18 cellular contexts compared by ENCODE assay signal in the genomic region with DNA sequence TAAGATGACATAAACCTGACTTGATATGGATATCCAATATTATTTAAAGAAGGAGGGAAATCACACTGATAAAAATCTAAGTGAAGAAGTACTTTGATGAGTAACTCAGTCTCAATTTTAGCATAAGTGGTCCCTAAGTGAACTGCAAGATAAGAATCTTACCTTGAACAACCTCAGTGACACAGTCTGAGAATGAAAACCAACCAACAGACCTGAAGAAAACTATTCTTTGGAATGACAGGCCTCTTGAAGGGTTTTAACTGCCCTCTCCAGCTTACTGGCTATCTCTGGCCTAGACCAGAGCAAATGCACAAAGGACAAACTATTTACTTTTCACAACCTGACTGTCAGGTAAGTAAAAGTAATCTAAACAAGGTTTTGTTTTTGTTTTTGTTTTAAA.
"Had no signal": no experiment of that assay in that cellular context is flagged by ENCODE, and none has a peak within 500 bp of the region (broad histone marks: within the 10 kb centered on the region; RNA-seq: fewer than 3 reads in every experiment).

No MANE protein-coding gene starts in this region.

- H3K4me1 ChIP-seq: ascending aorta, colonic mucosa had no signal

- H3K4me3 ChIP-seq: ascending aorta, colonic mucosa, lower lobe of right lung, smooth muscle cell had no signal

- H3K4me1 Mint-ChIP-seq: central memory CD8-positive, alpha-beta T cell; mesothelial cell of epicardium had no signal

- H3K4me2 ChIP-seq: smooth muscle cell had no signal

- H3K27ac ChIP-seq: ascending aorta, colonic mucosa, lower lobe of right lung had no signal

- H3K9me3 Mint-ChIP-seq: central memory CD8-positive, alpha-beta T cell; mesothelial cell of epicardium; natural killer cell treated with Interleukin-12 subunit alpha and Interleukin-12 subunit beta and Interleukin-15 and Interleukin-18, amount 100 ng/mL, for 72 hours had no signal

- H3K36me3 ChIP-seq: ascending aorta, colonic mucosa had no signal

- H3K9me3 ChIP-seq: ascending aorta, colonic mucosa, lower lobe of right lung had no signal

- H3K27ac Mint-ChIP-seq: mesothelial cell of epicardium; natural killer cell treated with Interleukin-12 subunit alpha and Interleukin-12 subunit beta and Interleukin-15 and Interleukin-18, amount 100 ng/mL, for 72 hours had no signal

- ATAC-seq: left colon; natural killer cell treated with Interleukin-12 subunit alpha and Interleukin-12 subunit beta and Interleukin-15 and Interleukin-18, amount 100 ng/mL, for 72 hours; sciatic nerve had no signal

- H3K4me3 Mint-ChIP-seq: central memory CD8-positive, alpha-beta T cell; mesothelial cell of epicardium; natural killer cell treated with Interleukin-12 subunit alpha and Interleukin-12 subunit beta and Interleukin-15 and Interleukin-18, amount 100 ng/mL, for 72 hours had no signal

- H3K27me3 ChIP-seq: ascending aorta, colonic mucosa had no signal

- DNase-seq: activated CD4-positive, CD25-positive, alpha-beta regulatory T cell; activated naive CD4-positive, alpha-beta T cell; colonic mucosa; erythroblast; foreskin melanocyte; glutamatergic neuron; hippocampal formation; islet precursor cell; left colon; lower lobe of right lung; stimulated activated CD4-positive, alpha-beta T cell treated with anti-CD3 and anti-CD28 coated beads, Interleukin-4, amount 100 ng/mL, for 1 hour; T1000 had no signal

- H3K36me3 Mint-ChIP-seq: mesothelial cell of epicardium; natural killer cell treated with Interleukin-12 subunit alpha and Interleukin-12 subunit beta and Interleukin-15 and Interleukin-18, amount 100 ng/mL, for 72 hours had no signal
